ENCODE assay signal across 25 cellular contexts in genomic region chr17:15662726-15663125, GRCh38. TPM values are rescaled to one million over a fixed set of nuclear protein-coding genes. Genes with fewer than 3 reads are reported as not detected.
"Had no signal": no experiment of that assay in that cellular context is flagged by ENCODE, and none has a peak within 500 bp of the region (broad histone marks: within the 10 kb centered on the region; RNA-seq: fewer than 3 reads in every experiment).

No MANE protein-coding gene starts in this region.

- H3K27me3 ChIP-seq: brain microvascular endothelial cell, neutrophil, pancreas, right lobe of liver, stomach, upper lobe of left lung had no signal

- H3K27ac ChIP-seq: brain microvascular endothelial cell, left ventricle myocardium inferior, neutrophil, pancreas, right lobe of liver, stomach, upper lobe of left lung had no signal

- H3K36me3 ChIP-seq: brain microvascular endothelial cell, left ventricle myocardium inferior, neutrophil, pancreas, right lobe of liver, upper lobe of left lung had no signal

- DNase-seq: activated CD4-positive, alpha-beta T cell treated with anti-CD3 and anti-CD28 coated beads, Interleukin-2, amount 10 ng/mL, durations not matched to agents 7 days and 5 days; activated CD8-positive, alpha-beta T cell treated with anti-CD3 and anti-CD28 coated beads, Interleukin-2, amount 10 ng/mL, durations not matched to agents 7 days and 5 days; activated naive CD4-positive, alpha-beta T cell treated with Interleukin-2 at 50 U/mL for 16 hours; activated naive CD8-positive, alpha-beta T cell treated with anti-CD3 and anti-CD28 coated beads, Interleukin-2, amount 10 ng/mL, durations not matched to agents 7 days and 5 days; activated T-cell treated with anti-CD3 and anti-CD28 coated beads, Interleukin-2, amount 50 U/mL, for 24 hours; anterior cingulate cortex; brain microvascular endothelial cell; effector CD8-positive, alpha-beta T cell; hypothalamus; kidney glomerular epithelial cell; left ventricle myocardium inferior; mesenchymal stem cell; mucosa of descending colon; naive thymus-derived CD8-positive, alpha-beta T cell; pancreas; right lobe of liver; stimulated activated CD4-positive, alpha-beta T cell treated with anti-CD3 and anti-CD28 coated beads, Interleukin-4, amount 100 ng/mL, for 24 hours; stomach; T-helper 1 cell; T-helper 9 cell; upper lobe of left lung had no signal

- H3K9me3 ChIP-seq: left ventricle myocardium inferior, mucosa of descending colon, neutrophil, pancreas, right lobe of liver, stomach, upper lobe of left lung had no signal

- H3K4me3 ChIP-seq: left ventricle myocardium inferior, mucosa of descending colon, pancreas, right lobe of liver, smooth muscle cell, stomach, upper lobe of left lung had no signal

- H3K4me2 ChIP-seq: smooth muscle cell had no signal

- ATAC-seq: activated CD4-positive, CD25-positive, alpha-beta regulatory T cell treated with anti-CD3 and anti-CD28 coated beads, Interleukin-2, amount 50 U/mL, for 24 hours; activated CD8-positive, alpha-beta T cell treated with anti-CD3 and anti-CD28 coated beads, Interleukin-2, amount 10 ng/mL, durations not matched to agents 7 days and 5 days; mucosa of descending colon; naive thymus-derived CD8-positive, alpha-beta T cell; pancreas; right lobe of liver; stimulated activated effector memory CD8-positive, alpha-beta T cell treated with anti-CD3 and anti-CD28 coated beads, Interleukin-12 subunit alpha, Interleukin-12 subunit beta, amount 100 ng/mL, for 72 hours had no signal

- H3K4me1 ChIP-seq: right lobe of liver had no signal

RNA-seq across cellular contexts. Expression of gene FBXW10B, which starts 43.2 kb away (rescaled TPM):
- polyA plus RNA-seq: naive thymus-derived CD8-positive, alpha-beta T cell had no signal
